7 cellular contexts compared by ENCODE assay signal in the genomic region with DNA sequence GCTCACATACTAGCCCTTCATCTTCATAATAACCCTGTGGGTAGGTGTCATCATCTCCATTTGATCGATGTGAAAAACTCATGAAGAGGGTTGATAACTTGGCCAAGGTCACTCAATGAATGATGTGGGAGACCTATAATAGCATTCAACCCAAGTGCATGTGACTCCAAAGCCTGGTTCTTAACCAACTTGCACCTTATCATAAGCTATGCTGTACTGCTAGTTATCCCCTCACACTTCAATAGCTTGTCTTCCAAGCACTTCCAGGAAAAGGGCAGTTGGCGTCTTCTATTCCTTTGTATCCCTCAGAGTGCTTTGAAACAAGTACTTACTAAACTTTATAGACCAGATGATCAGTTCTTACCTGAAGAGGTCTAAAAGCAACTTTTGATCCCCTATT. TPM values are rescaled to one million over a fixed set of nuclear protein-coding genes. Genes with fewer than 3 reads are reported as not detected.
"Had no signal": no experiment of that assay in that cellular context is flagged by ENCODE, and none has a peak within 500 bp of the region (broad histone marks: within the 10 kb centered on the region; RNA-seq: fewer than 3 reads in every experiment).

No MANE protein-coding gene starts in this region.

- DNase-seq: GM23248, GOT3, H7, IMR-90 had no signal

- H3K4me1 ChIP-seq: HAP-1 had no signal

- H3K27ac ChIP-seq: GM23248 had no signal

- H3K9me3 ChIP-seq: HAP-1 had no signal

- H3K4me3 ChIP-seq: GM23248, HAP-1 had no signal

RNA-seq across cellular contexts. Expression of gene NOXRED1, which starts 18.9 kb away (rescaled TPM):
- total RNA-seq: GM23248, H4, HT-29 had no signal

RNA-seq across cellular contexts. Expression of gene ISM2, which starts 56.4 kb away (rescaled TPM):
- total RNA-seq: H4, HT-29 had no signal
